In genomic region chr1:176880954-176881595, GRCh38 we compare ENCODE assay signal across 8 cellular contexts.
DNase-seq lines count a peak whose midpoint lies in the region; ATAC-seq lines count a peak whose summit lies in the region.

No MANE protein-coding gene starts in this region.

- DNase-seq in DMS153 (lab: John Stamatoyannopoulos, UW) (peak; percentile 68), NCI-H1105 (lab: John Stamatoyannopoulos, UW) (peak; percentile 73), T follicular helper cell (ENCODE audit: low read depth) (peak; percentile 9), ecto neural progenitor cell (ENCODE audit: low spot score) (peak; percentile 82), medulla oblongata (ENCODE audit: extremely low spot score) (peak; percentile 85), substantia nigra (lab: John Stamatoyannopoulos, UW) (peak in 41 of 49 donors; percentile 3 to 74 (median 35))

- peak; percentile 67 for ATAC-seq in GM21529 (IDR thresholded peaks at IDR 0.05; ENCODE audit: unreplicated experiment)
- ATAC-seq in HG03139 (IDR thresholded peaks at IDR 0.05; ENCODE audit: unreplicated experiment), result no peak

- H3K27ac ChIP-seq in substantia nigra (ENCODE audit: low read depth, low read length, poor library complexity, severe bottlenecking), result no peak overlapping the region

Comparison
In these comparisons a context has a peak if more than half of its experiments do, and no peak if none do; other contexts are left out.
1. DNase-seq: peak in every context shown above with its lines; median percentile 85 in medulla oblongata; 82 in ecto neural progenitor cell; 73 in NCI-H1105; 68 in DMS153; 35 in substantia nigra; 9 in T follicular helper cell.